16 cellular contexts compared by ENCODE assay signal in the genomic region with DNA sequence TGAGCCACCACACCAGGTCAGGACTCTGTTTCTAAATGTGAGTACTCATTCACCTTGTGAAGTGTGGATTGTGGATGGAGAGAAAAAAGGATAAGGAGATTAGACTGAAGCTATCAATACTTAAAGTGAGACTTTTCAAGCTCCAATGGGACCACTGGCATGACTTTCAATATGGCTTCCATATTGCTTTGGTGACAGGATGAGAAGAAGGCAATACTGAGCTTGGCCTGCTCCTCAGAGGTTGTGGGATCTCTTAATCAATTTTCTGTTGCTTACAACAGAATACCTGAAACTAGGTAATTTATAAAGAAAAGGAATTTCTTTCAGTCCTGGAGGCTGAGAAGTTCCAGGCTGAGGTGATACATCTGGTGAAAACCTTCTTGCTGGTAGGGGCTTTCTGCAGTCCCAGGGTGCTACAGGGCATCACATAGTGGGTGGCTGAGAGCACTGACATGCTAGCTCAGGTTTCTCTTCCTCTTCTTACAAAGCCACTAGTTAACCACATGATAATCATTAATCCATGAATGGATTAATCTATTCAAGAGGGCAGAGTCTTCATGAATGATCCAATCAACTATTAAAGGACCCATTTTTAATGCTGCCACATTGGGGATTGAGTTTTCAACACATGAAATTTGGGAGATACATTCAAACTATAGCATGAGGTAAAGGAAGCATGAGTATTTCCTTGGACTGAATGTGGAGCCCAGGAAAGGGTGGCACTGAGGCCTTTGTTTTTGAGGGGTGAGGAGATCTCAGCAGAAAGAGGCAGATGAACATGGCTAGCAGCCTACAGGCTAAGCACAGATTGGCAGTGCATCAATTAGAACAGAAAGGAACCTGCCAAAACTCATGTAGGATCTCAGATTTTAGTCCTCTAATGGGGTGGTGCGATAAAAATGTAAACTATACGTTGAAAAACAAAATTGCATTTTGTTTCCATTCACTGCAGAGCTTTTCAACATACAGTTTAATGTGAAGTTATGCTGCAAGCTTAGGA.
A peak's percentile ranks its signal among the peaks of the same experiment; 100 is the strongest.
DNase-seq lines count a peak whose midpoint lies in the region; ATAC-seq and TF ChIP-seq lines count a peak whose summit lies in the region.
"Had no signal": no experiment of that assay in that cellular context is flagged by ENCODE, and none has a peak within 500 bp of the region (broad histone marks: within the 10 kb centered on the region; RNA-seq: fewer than 3 reads in every experiment).

No MANE protein-coding gene starts in this region.

- peak; percentile 99 for ATAC-seq in GM18861 (IDR thresholded peaks at IDR 0.05; ENCODE audit: unreplicated experiment)
- ATAC-seq in GM21526 (IDR thresholded peaks at IDR 0.05; ENCODE audit: low FRiP score, unreplicated experiment): peak; percentile 89
- ATAC-seq in HG03060 (IDR thresholded peaks at IDR 0.05; ENCODE audit: low read depth, unreplicated experiment): peak; percentile 98
- no peak for ATAC-seq in sciatic nerve

- H4K20me1 ChIP-seq in OCI-LY3 (ENCODE audit: insufficient read depth, low read length): no peaks in the 10 kb centered on the region
- H4K20me1 ChIP-seq: BLaER1 had no signal

- intact Hi-C loops in sciatic nerve (cut with DNase I): no loop called here

- DNase-seq in sciatic nerve (ENCODE audit: low spot score): no peak
- DNase-seq in activated CD8-positive, alpha-beta memory T cell treated with anti-CD3 and anti-CD28 coated beads, Interleukin-2, amount 50 U/mL, for 48 hours: no peak
- DNase-seq in occipital lobe (lab: John Stamatoyannopoulos, UW): no peak
- DNase-seq in middle frontal gyrus (ENCODE audit: extremely low spot score, low spot score): no peak
- DNase-seq: activated CD4-positive, alpha-beta memory T cell treated with anti-CD3 and anti-CD28 coated beads for 36 hours; dermis blood vessel endothelial cell; foreskin melanocyte; NCI-H1048; NCI-H69; stimulated activated CD4-positive, alpha-beta T cell treated with anti-CD3 and anti-CD28 coated beads, Interleukin-2, amount 100 ng/mL, for 24 hours; stomach had no signal

- 0 out of 2 replicates have a peak overlapping the region, but pooled peaks have one; percentile 19 for H2AFZ ChIP-seq in OCI-LY3 (ENCODE audit: low read depth, low read length)

- no peaks in the 10 kb centered on the region for H3K79me2 ChIP-seq in OCI-LY3 (ENCODE audit: low read length)

- H3K27ac ChIP-seq in OCI-LY3 (ENCODE audit: low read length): peak overlapping the region; percentile 36
- H3K27ac ChIP-seq: BLaER1, stomach had no signal

- H3K4me3 ChIP-seq in OCI-LY3 (ENCODE audit: low read length): no peak overlapping the region
- H3K4me3 ChIP-seq: BLaER1, stomach had no signal

- H3K9me3 ChIP-seq in OCI-LY3 (ENCODE audit: insufficient read depth, low read length): 0 out of 2 replicates have a peak, but pooled peaks cover 3% of the 10 kb centered on the region
- H3K9me3 ChIP-seq: BLaER1, stomach had no signal

- H3K4me1 ChIP-seq in OCI-LY3 (ENCODE audit: low read length): peaks cover 21% of the 10 kb centered on the region
- H3K4me1 ChIP-seq: stomach had no signal

- H3K4me2 ChIP-seq in OCI-LY3 (ENCODE audit: low read length): peak overlapping the region; percentile 20
- H3K4me2 ChIP-seq: BLaER1 had no signal

- H3K36me3 ChIP-seq in OCI-LY3 (replicated peaks; ENCODE audit: low read depth, low read length): peaks cover 8% of the 10 kb centered on the region
- H3K36me3 ChIP-seq: BLaER1, stomach had no signal

- no peaks in the 10 kb centered on the region for H3K27me3 ChIP-seq in OCI-LY3 (ENCODE audit: low read depth, low read length)
- H3K27me3 ChIP-seq: BLaER1, stomach had no signal

- no peak overlapping the region for H3K9ac ChIP-seq in OCI-LY3 (ENCODE audit: low read length)
- H3K9ac ChIP-seq: BLaER1 had no signal

- peak; percentile 15; the same call in 1 of the 2 replicates for TF ChIP-seq CTCF in OCI-LY3 (IDR thresholded peaks at IDR 0.05; ENCODE audit: low read depth, low read length)
